9 cellular contexts compared by ENCODE assay signal in genomic region chr11:7575841-7576451, GRCh38.
DNase-seq lines count a peak whose midpoint lies in the region; ATAC-seq and TF ChIP-seq lines count a peak whose summit lies in the region.
"Had no signal": no experiment of that assay in that cellular context is flagged by ENCODE, and none has a peak within 500 bp of the region (broad histone marks: within the 10 kb centered on the region; RNA-seq: fewer than 3 reads in every experiment).

No MANE protein-coding gene starts in this region.

- no peaks in the 10 kb centered on the region for H3K27me3 ChIP-seq in H7 (ENCODE audit: control insufficient read depth, insufficient read depth, low read length)
- peaks cover 0 to 3% (median 0%) of the 10 kb centered on the region in 3 donors for H3K27me3 ChIP-seq in sigmoid colon

- TF ChIP-seq POLR2A in sigmoid colon (IDR thresholded peaks at IDR 0.05), result no peak

- no peak for ATAC-seq in GM19452 (IDR thresholded peaks at IDR 0.05; ENCODE audit: unreplicated experiment)

- peak; percentile 34 for DNase-seq in H7
- peak; percentile 34 for DNase-seq in T1000 (lab: John Stamatoyannopoulos, UW)
- DNase-seq in globus pallidus (ENCODE audit: low spot score), result peak; percentile 75
- no peak for DNase-seq in sigmoid colon
- no peak for DNase-seq in activated effector memory CD4-positive, alpha-beta T cell treated with Interleukin-2 at 50 U/mL for 16 hours
- no peak for DNase-seq in NCI-H748 (lab: John Stamatoyannopoulos, UW; ENCODE audit: unreplicated experiment)
- no peak for DNase-seq in germinal center (ENCODE audit: low spot score)

- peaks cover 0 to 47% (median 39%) of the 10 kb centered on the region in 4 donors for H3K4me1 ChIP-seq in sigmoid colon

- H3K36me3 ChIP-seq in H7 (replicated peaks; ENCODE audit: control insufficient read depth, insufficient read depth, low read length) (no peaks in the 10 kb centered on the region), sigmoid colon (no peaks in the 10 kb centered on the region)

- intact Hi-C loops in sigmoid colon (cut with DNase I), result no loop called here

- H3K9me3 ChIP-seq in sigmoid colon, result no peaks in the 10 kb centered on the region

- TF ChIP-seq EP300 in sigmoid colon (IDR thresholded peaks at IDR 0.05), result no peak

- TF ChIP-seq CTCF in sigmoid colon (IDR thresholded peaks at IDR 0.05), result no peak

- WGBS in sigmoid colon, 2 donors, result 6 to 28% methylated on average over 9 of the region's 9 CpGs

- H3K27ac ChIP-seq in sigmoid colon, result peak overlapping the region; percentile 73 to 81 (median 74)
- H3K27ac ChIP-seq: HL-60 had no signal

- no peak overlapping the region for H3K4me3 ChIP-seq in H7 (ENCODE audit: insufficient read depth, low read depth, low read length)
- H3K4me3 ChIP-seq in sigmoid colon, result no peak overlapping the region

Comparison
In these comparisons a context has a peak if more than half of its experiments do, and no peak if none do; other contexts are left out.
1. DNase-seq: peak in H7 (single experiment), T1000 (single experiment) and globus pallidus (single experiment); none in sigmoid colon (single experiment), activated effector memory CD4-positive, alpha-beta T cell treated with Interleukin-2 at 50 U/mL for 16 hours (single experiment), NCI-H748 (single experiment) and germinal center (single experiment).